ENCODE assay signal across 19 cellular contexts in genomic region chr5:143566139-143566538, GRCh38.
A peak's percentile ranks its signal among the peaks of the same experiment; 100 is the strongest.
DNase-seq lines count a peak whose midpoint lies in the region; ATAC-seq and TF ChIP-seq lines count a peak whose summit lies in the region.
"Had no signal": no experiment of that assay in that cellular context is flagged by ENCODE, and none has a peak within 500 bp of the region (broad histone marks: within the 10 kb centered on the region; RNA-seq: fewer than 3 reads in every experiment).

No MANE protein-coding gene starts in this region.

- H3K79me2 ChIP-seq in SK-N-SH (ENCODE audit: insufficient read depth) (no peaks in the 10 kb centered on the region), GM23248 (ENCODE audit: insufficient read depth) (no peaks in the 10 kb centered on the region)

- H3F3A ChIP-seq in SK-N-SH (replicated peaks; ENCODE audit: insufficient read depth) (no peaks in the 10 kb centered on the region), GM23248 (ENCODE audit: insufficient read depth) (no peaks in the 10 kb centered on the region)

- no peak for TF ChIP-seq POLR2A in gastroesophageal sphincter (IDR thresholded peaks at IDR 0.05)

- DNase-seq in SK-N-SH (no peak), GM23248 (no peak), MG63 (peak; percentile 16), left lobe of liver (ENCODE audit: low spot score) (peak; percentile 49)
- no peak for DNase-seq in stimulated activated CD4-positive, alpha-beta T cell treated with anti-CD3 and anti-CD28 coated beads, Interleukin-15, amount 100 ng/mL, for 24 hours
- DNase-seq: AML-193; Caco-2; Calu3; CD4-positive, alpha-beta T cell; CD8-positive, alpha-beta T cell; DMS79 treated with DMSO at 0.1 percent for 48 hours; GF-D8 had no signal

- no peaks in the 10 kb centered on the region for H3K36me3 ChIP-seq in SK-N-SH (replicated peaks in 1 of 2; ENCODE audit: control insufficient read depth in 1 of 2, insufficient read depth in 2 of 2, low read length in 1 of 2)
- no peaks in the 10 kb centered on the region for H3K36me3 ChIP-seq in GM23248 (ENCODE audit: low read depth)
- H3K36me3 ChIP-seq in MG63: no peaks in the 10 kb centered on the region
- H3K36me3 ChIP-seq in gastroesophageal sphincter: no peaks in the 10 kb centered on the region
- H3K36me3 ChIP-seq: BLaER1 treated with 17β-estradiol and CSF1 and Interleukin-3, amounts not matched to agents 10 nM and 100 nM had no signal

- TF ChIP-seq EP300 in SK-N-SH (IDR thresholded peaks at IDR 0.05; ENCODE audit: borderline replicate concordance in 1 of 2, low read depth in 1 of 2, low read length in 1 of 2) (no peak), gastroesophageal sphincter (IDR thresholded peaks at IDR 0.05) (no peak)

- POLR2A ChIA-PET in SK-N-SH (lab: Yijun Ruan, JAX): no interaction called here

- H3K27ac ChIP-seq in SK-N-SH (ENCODE audit: low read depth in 2 of 2, low read length in 1 of 2): no peak overlapping the region
- no peak overlapping the region for H3K27ac ChIP-seq in GM23248
- no peak overlapping the region for H3K27ac ChIP-seq in gastroesophageal sphincter
- H3K27ac ChIP-seq: 22Rv1; BLaER1 treated with 17β-estradiol and CSF1 and Interleukin-3, amounts not matched to agents 10 nM and 100 nM; C4-2B had no signal

- H3K9me2 ChIP-seq in SK-N-SH (no peaks in the 10 kb centered on the region), GM23248 (ENCODE audit: insufficient read depth) (no peaks in the 10 kb centered on the region)

- H3K4me1 ChIP-seq in SK-N-SH (ENCODE audit: control insufficient read depth in 1 of 2, insufficient read depth in 2 of 2, low read depth in 1 of 2, low read length in 1 of 2): no peaks in the 10 kb centered on the region
- peaks cover 15% of the 10 kb centered on the region; the same call in 1 of the 2 replicates for H3K4me1 ChIP-seq in GM23248 (ENCODE audit: insufficient read depth)
- no peaks in the 10 kb centered on the region for H3K4me1 ChIP-seq in gastroesophageal sphincter

- 100% methylated on average over 2 of the region's 2 CpGs for WGBS in SK-N-SH (ENCODE audit: low lambda C conversion rate)
- WGBS in GM23248 (ENCODE audit: low coverage in 1 of 2, low lambda C conversion rate in 2 of 2, missing lambda C conversion rate in 2 of 2), 2 experiments: 100% methylated on average over 2 of the region's 2 CpGs
- WGBS in gastroesophageal sphincter (ENCODE audit: low coverage in 1 of 2), 2 donors: 92 to 100% methylated on average over 1 to 2 of the region's 2 CpGs

- H4K20me1 ChIP-seq in SK-N-SH (ENCODE audit: insufficient read depth) (no peaks in the 10 kb centered on the region), GM23248 (ENCODE audit: insufficient read depth) (no peaks in the 10 kb centered on the region)
- H4K20me1 ChIP-seq: BLaER1 treated with 17β-estradiol and CSF1 and Interleukin-3, amounts not matched to agents 10 nM and 100 nM had no signal

- TF ChIP-seq CTCF in SK-N-SH (IDR thresholded peaks at IDR 0.05) (no peak), gastroesophageal sphincter (IDR thresholded peaks at IDR 0.05) (no peak)

- ATAC-seq in SK-N-SH treated with all-trans-retinoic acid at 6 μM for 48 hours: no peak
- ATAC-seq in left lobe of liver: peak; percentile 60
- ATAC-seq in GM21528 (IDR thresholded peaks at IDR 0.05; ENCODE audit: low FRiP score, unreplicated experiment): no peak
- ATAC-seq in gastroesophageal sphincter: no peak
- ATAC-seq: A549; CD8-positive, alpha-beta T cell had no signal

- no peak overlapping the region for H3K4me3 ChIP-seq in SK-N-SH (ENCODE audit: low read depth in 2 of 2, low read length in 1 of 2)
- no peak overlapping the region for H3K4me3 ChIP-seq in GM23248
- H3K4me3 ChIP-seq in MG63: no peak overlapping the region
- no peak overlapping the region for H3K4me3 ChIP-seq in gastroesophageal sphincter
- H3K4me3 ChIP-seq: A549; BLaER1 treated with 17β-estradiol and CSF1 and Interleukin-3, amounts not matched to agents 10 nM and 100 nM had no signal

- TF ChIP-seq RAD21 in SK-N-SH (IDR thresholded peaks at IDR 0.05; ENCODE audit: low read length): no peak

- CTCF ChIA-PET in SK-N-SH (lab: Yijun Ruan, JAX): interaction anchor here (0.9 to 1.3 kb wide), 3 partner anchors 17 to 132 kb away, joined by 3 to 4 read pairs (median 4); no protein-coding TSS in a partner anchor

- H3K4me2 ChIP-seq in SK-N-SH: no peak overlapping the region
- H3K4me2 ChIP-seq in GM23248 (ENCODE audit: unreplicated experiment): no peak overlapping the region
- H3K4me2 ChIP-seq: A549; BLaER1 treated with 17β-estradiol and CSF1 and Interleukin-3, amounts not matched to agents 10 nM and 100 nM had no signal

- peak overlapping the region; percentile 43; the same call in 1 of the 2 replicates for H2AFZ ChIP-seq in SK-N-SH (ENCODE audit: low read depth)
- H2AFZ ChIP-seq in GM23248: 0 out of 2 replicates have a peak overlapping the region, but pooled peaks have one; percentile 27

- H3K9me3 ChIP-seq in SK-N-SH (no peaks in the 10 kb centered on the region), GM23248 (ENCODE audit: low read depth) (no peaks in the 10 kb centered on the region), MG63 (no peaks in the 10 kb centered on the region), gastroesophageal sphincter (no peaks in the 10 kb centered on the region)
- H3K9me3 ChIP-seq: A549; BLaER1 treated with 17β-estradiol and CSF1 and Interleukin-3, amounts not matched to agents 10 nM and 100 nM had no signal

- no peak overlapping the region for H3K9ac ChIP-seq in SK-N-SH
- H3K9ac ChIP-seq in GM23248: no peak overlapping the region
- H3K9ac ChIP-seq: BLaER1 treated with 17β-estradiol and CSF1 and Interleukin-3, amounts not matched to agents 10 nM and 100 nM had no signal

- in situ Hi-C loops in GM23248 (cut with MboI): no loop called here

- no peaks in the 10 kb centered on the region for H3K27me3 ChIP-seq in SK-N-SH (ENCODE audit: insufficient read depth)
- H3K27me3 ChIP-seq in GM23248 (replicated peaks; ENCODE audit: insufficient read depth): no peaks in the 10 kb centered on the region
- no peaks in the 10 kb centered on the region for H3K27me3 ChIP-seq in MG63
- H3K27me3 ChIP-seq in gastroesophageal sphincter: no peaks in the 10 kb centered on the region
- H3K27me3 ChIP-seq: BLaER1 treated with 17β-estradiol and CSF1 and Interleukin-3, amounts not matched to agents 10 nM and 100 nM had no signal

TF ChIP-seq in SK-N-SH, 30 proteins besides CTCF, POLR2A, EP300 and RAD21 (continues in another document):
- TF ChIP-seq SMC3 (IDR thresholded peaks at IDR 0.05; ENCODE audit: low read depth, low read length) (no peak), NFIC (IDR thresholded peaks at IDR 0.05; ENCODE audit: borderline replicate concordance) (no peak), IRF3 (IDR thresholded peaks at IDR 0.05; ENCODE audit: low read depth, low read length) (no peak), MXI1 (IDR thresholded peaks at IDR 0.05; ENCODE audit: low read depth, low read length) (no peak), POLR2AphosphoS5 (IDR thresholded peaks at IDR 0.05; ENCODE audit: low read depth, low read length) (no peak), YY1 (IDR thresholded peaks at IDR 0.05; ENCODE audit: low read depth) (no peak), USF2 (IDR thresholded peaks at IDR 0.05; ENCODE audit: borderline replicate concordance, low read depth, low read length) (no peak), JUND (IDR thresholded peaks at IDR 0.05) (no peak), TCF12 (IDR thresholded peaks at IDR 0.05) (no peak)

TF ChIP-seq in SK-N-SH treated with all-trans-retinoic acid at 6 μM for 48 hours, 23 proteins besides CTCF, POLR2A, EP300 and RAD21:
- TF ChIP-seq SNAI2 (CRISPR knock-in tag; IDR thresholded peaks at IDR 0.05): no peak
- TF ChIP-seq BACH2 (CRISPR knock-in tag; IDR thresholded peaks at IDR 0.05; ENCODE audit: borderline replicate concordance): no peak
- no peak for TF ChIP-seq ZFP3 (CRISPR knock-in tag; IDR thresholded peaks at IDR 0.05)
- no peak for TF ChIP-seq ZNF565 (CRISPR knock-in tag; conservative IDR thresholded peaks at IDR 0.05; ENCODE audit: low read depth)
- no peak for TF ChIP-seq PPARA (CRISPR knock-in tag; IDR thresholded peaks at IDR 0.05; ENCODE audit: borderline replicate concordance)
- TF ChIP-seq CSRNP3 (CRISPR knock-in tag; IDR thresholded peaks at IDR 0.05): no peak
- no peak for TF ChIP-seq ESRRG (CRISPR knock-in tag; IDR thresholded peaks at IDR 0.05)
- no peak for TF ChIP-seq ZNF70 (CRISPR knock-in tag; IDR thresholded peaks at IDR 0.05)
- no peak for TF ChIP-seq ZC3H10 (CRISPR knock-in tag; IDR thresholded peaks at IDR 0.05)
- no peak for TF ChIP-seq TCF4 (CRISPR knock-in tag; IDR thresholded peaks at IDR 0.05; ENCODE audit: borderline replicate concordance)
- TF ChIP-seq ARNTL (CRISPR knock-in tag; IDR thresholded peaks at IDR 0.05; ENCODE audit: borderline replicate concordance, low read depth): no peak
- no peak for TF ChIP-seq ISL1 (CRISPR knock-in tag; IDR thresholded peaks at IDR 0.05)
TF ChIP-seq in SK-N-SH treated with all-trans-retinoic acid at 6 μM for 48 hours: peak in this region for 0.

Comparison
In these comparisons a context has a peak if more than half of its experiments do, and no peak if none do; other contexts are left out.
1. DNase-seq: peak in MG63 (single experiment) and left lobe of liver (single experiment); none in SK-N-SH (single experiment), GM23248 (single experiment) and stimulated activated CD4-positive, alpha-beta T cell treated with anti-CD3 and anti-CD28 coated beads, Interleukin-15, amount 100 ng/mL, for 24 hours (single experiment).